Comparison of ENCODE assay signal across 22 cellular contexts in genomic region chr4:1807258-1807777, GRCh38. TPM values are rescaled to one million over a fixed set of nuclear protein-coding genes. Genes with fewer than 3 reads are reported as not detected.
A peak's percentile ranks its signal among the peaks of the same experiment; 100 is the strongest.
DNase-seq lines count a peak whose midpoint lies in the region; ATAC-seq and TF ChIP-seq lines count a peak whose summit lies in the region.
"Had no signal": no experiment of that assay in that cellular context is flagged by ENCODE, and none has a peak within 500 bp of the region (broad histone marks: within the 10 kb centered on the region; RNA-seq: fewer than 3 reads in every experiment).

No MANE protein-coding gene starts in this region.

- no peak for ATAC-seq in right cardiac atrium
- no peak for ATAC-seq in left ventricle myocardium superior
- no peak for ATAC-seq in CD4-positive, alpha-beta T cell (ENCODE audit: poor library complexity)
- ATAC-seq: T-helper 17 cell had no signal

- H3K4me3 ChIP-seq in right cardiac atrium (ENCODE audit: low read length), result no peak overlapping the region
- no peak overlapping the region for H3K4me3 ChIP-seq in OCI-LY7 (ENCODE audit: low read depth, low read length, poor library complexity, severe bottlenecking)
- no peak overlapping the region for H3K4me3 ChIP-seq in thymus (ENCODE audit: low read length)
- H3K4me3 ChIP-seq: BLaER1, SK-N-MC had no signal

- TF ChIP-seq CTCF in OCI-LY7 (conservative IDR thresholded peaks at IDR 0.05; ENCODE audit: low read length), result no peak
- no peak for TF ChIP-seq CTCF in CD4-positive, alpha-beta T cell (IDR thresholded peaks at IDR 0.05)

- no peaks in the 10 kb centered on the region for H4K20me1 ChIP-seq in OCI-LY7 (ENCODE audit: insufficient read depth, low read length)

- H3K27me3 ChIP-seq in right cardiac atrium (ENCODE audit: control insufficient read depth, insufficient read depth), result no peaks in the 10 kb centered on the region
- H3K27me3 ChIP-seq in thymus (ENCODE audit: control insufficient read depth, insufficient read depth), result no peaks in the 10 kb centered on the region
- H3K27me3 ChIP-seq in CD4-positive, alpha-beta T cell (ENCODE audit: control insufficient read depth, insufficient read depth, low read length), result no peaks in the 10 kb centered on the region

- no TSS peak for BruUV-seq in OCI-LY7 (replicated peaks; lab: Mats Ljungman, UMichigan)

- no peaks in the 10 kb centered on the region for H3K4me1 ChIP-seq in right cardiac atrium (ENCODE audit: control insufficient read depth, insufficient read depth, low read length)
- peaks cover 5% of the 10 kb centered on the region for H3K4me1 ChIP-seq in OCI-LY7 (ENCODE audit: insufficient read depth, low read length, poor library complexity, severe bottlenecking)
- no peaks in the 10 kb centered on the region for H3K4me1 ChIP-seq in thymus (ENCODE audit: control insufficient read depth, insufficient read depth, low read length)

- H3K27ac ChIP-seq in right cardiac atrium (ENCODE audit: low read length) (no peak overlapping the region), OCI-LY7 (ENCODE audit: low read depth, low read length, poor library complexity, severe bottlenecking) (no peak overlapping the region), thymus (ENCODE audit: low read depth) (peak overlapping the region; percentile 26)
- H3K27ac ChIP-seq in CD4-positive, alpha-beta T cell (ENCODE audit: low read depth, low read length), result no peak overlapping the region
- H3K27ac ChIP-seq: BLaER1 had no signal

- H2AFZ ChIP-seq in OCI-LY7 (ENCODE audit: low read length), result no peak overlapping the region

- no peaks in the 10 kb centered on the region for H3K4me1 Mint-ChIP-seq in CD4-positive, alpha-beta T cell (ENCODE audit: low read depth)
- H3K4me1 Mint-ChIP-seq: CD4-positive, alpha-beta memory T cell had no signal

- H3K9me3 ChIP-seq in right cardiac atrium (ENCODE audit: control insufficient read depth, low read length) (no peaks in the 10 kb centered on the region), OCI-LY7 (ENCODE audit: low read length) (no peaks in the 10 kb centered on the region), thymus (ENCODE audit: control insufficient read depth) (no peaks in the 10 kb centered on the region)
- no peaks in the 10 kb centered on the region for H3K9me3 ChIP-seq in CD4-positive, alpha-beta T cell (ENCODE audit: control insufficient read depth, low read length)
- H3K9me3 ChIP-seq: BLaER1 had no signal

- no peak overlapping the region for H3K4me3 Mint-ChIP-seq in CD4-positive, alpha-beta T cell
- H3K4me3 Mint-ChIP-seq: CD4-positive, alpha-beta memory T cell; HFFc6; T-helper 17 cell had no signal

- no peak overlapping the region for H3K27ac Mint-ChIP-seq in CD4-positive, alpha-beta T cell
- H3K27ac Mint-ChIP-seq: CD4-positive, alpha-beta memory T cell; HFFc6; T-helper 17 cell had no signal

- H3K36me3 ChIP-seq in OCI-LY7 (ENCODE audit: insufficient read depth, low read length) (peaks cover under 1% of the 10 kb centered on the region; the same call in 1 of the 2 replicates), thymus (ENCODE audit: control insufficient read depth, insufficient read depth) (peaks cover 19% of the 10 kb centered on the region)

- no peaks in the 10 kb centered on the region for H3K79me2 ChIP-seq in OCI-LY7 (ENCODE audit: insufficient read depth, low read depth, low read length)

- CTCF ChIA-PET in OCI-LY7 (lab: Charles Lee; ENCODE audit: unreplicated experiment), result no interaction called here
- CTCF ChIA-PET in CD4-positive, alpha-beta T cell (lab: Charles Lee), result no interaction called here

- H3K9me2 ChIP-seq in OCI-LY7 (ENCODE audit: insufficient read depth, low read length), result no peaks in the 10 kb centered on the region

- POLR2A ChIA-PET in OCI-LY7 (lab: Charles Lee), result no interaction called here
- POLR2A ChIA-PET in CD4-positive, alpha-beta T cell (lab: Charles Lee), result interaction anchor here (0.6 kb wide), 1 partner anchor 90 kb away, joined by 4 read pairs; no protein-coding TSS in a partner anchor

- H3K4me2 ChIP-seq in OCI-LY7 (ENCODE audit: low read length), result no peak overlapping the region
- H3K4me2 ChIP-seq: BLaER1 had no signal

- DNase-seq in DMS53 (lab: John Stamatoyannopoulos, UW), result peak; percentile 88
- DNase-seq in DMS53 treated with DMSO at 0.1 percent for 48 hours (lab: John Stamatoyannopoulos, UW; ENCODE audit: unreplicated experiment), result no peak
- peak in 2 of 3 donors; percentile 25 to 40 for DNase-seq in right cardiac atrium
- DNase-seq in left ventricle myocardium superior, result no peak
- DNase-seq in OCI-LY7 (ENCODE audit: low spot score), result peak; percentile 64
- no peak for DNase-seq in CD4-positive, alpha-beta T cell
- no peak for DNase-seq in retina
- DNase-seq: ACHN, DMS153, EL, GF-D8, HFFc6, MV-4-11, NCI-H1694, NCI-H510A, SHP77, SW 1271, T-helper 17 cell had no signal

- intact Hi-C loops in right cardiac atrium (cut with DNase I) (loop anchor here in 2 of 4 donors (5.0 to 10.0 kb wide), 2 partner anchors 53 to 55 kb away; no protein-coding TSS in a partner anchor), left ventricle myocardium superior (cut with micrococcal nuclease) (no loop called here), OCI-LY7 (cut with micrococcal nuclease; ENCODE audit: unreplicated experiment) (no loop called here)
- intact Hi-C loops in CD4-positive, alpha-beta T cell (cut with DNase I, micrococcal nuclease), result no loop called here

- H3K9me3 Mint-ChIP-seq in CD4-positive, alpha-beta T cell, result no peaks in the 10 kb centered on the region
- H3K9me3 Mint-ChIP-seq: CD4-positive, alpha-beta memory T cell; HFFc6 had no signal

- 85% methylated on average over 17 of the region's 17 CpGs for WGBS in right cardiac atrium
- WGBS in thymus, result 79% methylated on average over 17 of the region's 17 CpGs

- no peaks in the 10 kb centered on the region for H3K27me3 Mint-ChIP-seq in CD4-positive, alpha-beta T cell
- H3K27me3 Mint-ChIP-seq: CD4-positive, alpha-beta memory T cell; T-helper 17 cell had no signal

- H3K36me3 Mint-ChIP-seq in CD4-positive, alpha-beta T cell (ENCODE audit: low read depth), result peaks cover 1% of the 10 kb centered on the region

RNA-seq across cellular contexts. Expression of gene FGFR3, which starts 14.2 kb away (rescaled TPM):
- total RNA-seq in right cardiac atrium (10 to 100 TPM in 1 of 4 donors, 1 to 10 TPM in 3; 6.4 to 17.5 (median 8.8) TPM), left ventricle myocardium superior (1.7 TPM), OCI-LY7 (2022) (not detected in 2 replicates)
- polyA plus RNA-seq in right cardiac atrium (4.5 TPM), thymus (13.2 TPM)
- total RNA-seq in OCI-LY7 (2014; rRNA removed; shearing (Covaris generic)), result not detected in 2 replicates
- total RNA-seq in CD4-positive, alpha-beta T cell, result under 1 TPM in 1 of 2 experiments, not detected in 1; 0.33 TPM
- polyA plus RNA-seq: CD4-positive, alpha-beta memory T cell had no signal

RNA-seq across cellular contexts. Expression of gene LETM1, which starts 48.6 kb away (rescaled TPM):
- total RNA-seq in right cardiac atrium, result 10 to 100 TPM; 36.2 to 41.7 (median 38.4) TPM
- polyA plus RNA-seq in right cardiac atrium, result 19.3 TPM
- total RNA-seq in left ventricle myocardium superior, result 46.2 TPM
- total RNA-seq in OCI-LY7 (2014; rRNA removed; shearing (Covaris generic)), result 58.3 and 60.0 TPM in 2 replicates
- 61.7 and 66.8 TPM in 2 replicates for total RNA-seq in OCI-LY7 (2022)
- 16.8 TPM for polyA plus RNA-seq in thymus
- 10 to 100 TPM; 21.2 to 25.2 TPM for total RNA-seq in CD4-positive, alpha-beta T cell

Comparison
In these comparisons a context has a peak if more than half of its experiments do, and no peak if none do; other contexts are left out.
1. DNase-seq: peak in DMS53 (single experiment), right cardiac atrium (2 of 3) and OCI-LY7 (single experiment); none in DMS53 treated with DMSO at 0.1 percent for 48 hours (single experiment), left ventricle myocardium superior (single experiment), CD4-positive, alpha-beta T cell (0 of 10) and retina (single experiment).